Comparison of ENCODE assay signal across 1 cellular context in genomic region chr3:50336452-50337174, GRCh38.
TF ChIP-seq lines count a peak whose summit lies in the region.

No MANE protein-coding gene starts in this region.

TF ChIP-seq in SK-N-SH, 30 proteins besides CTCF, POLR2A, EP300 and RAD21:
- TF ChIP-seq EZH2phosphoT487 (IDR thresholded peaks at IDR 0.05; ENCODE audit: borderline replicate concordance, low read depth) (no peak), TAF1 (IDR thresholded peaks at IDR 0.05; ENCODE audit: borderline replicate concordance, low read depth, low read length) (no peak), MAX (IDR thresholded peaks at IDR 0.05; ENCODE audit: low read depth) (no peak), USF2 (IDR thresholded peaks at IDR 0.05; ENCODE audit: borderline replicate concordance, low read depth, low read length) (no peak), MXI1 (IDR thresholded peaks at IDR 0.05; ENCODE audit: low read depth, low read length) (no peak), IRF3 (IDR thresholded peaks at IDR 0.05; ENCODE audit: low read depth, low read length) (no peak), ELF1 (IDR thresholded peaks at IDR 0.05) (no peak), TCF12 (IDR thresholded peaks at IDR 0.05) (no peak), JUND (IDR thresholded peaks at IDR 0.05) (no peak), MEF2A (IDR thresholded peaks at IDR 0.05; ENCODE audit: borderline replicate concordance, low read depth) (no peak)
